In genomic region chr9:127928232-127929043, GRCh38 we compare ENCODE assay signal across 13 cellular contexts. TPM values are rescaled to one million over a fixed set of nuclear protein-coding genes. Genes with fewer than 3 reads are reported as not detected.
A peak's percentile ranks its signal among the peaks of the same experiment; 100 is the strongest.
DNase-seq lines count a peak whose midpoint lies in the region; ATAC-seq and TF ChIP-seq lines count a peak whose summit lies in the region.
"Had no signal": no experiment of that assay in that cellular context is flagged by ENCODE, and none has a peak within 500 bp of the region (broad histone marks: within the 10 kb centered on the region; RNA-seq: fewer than 3 reads in every experiment).

No MANE protein-coding gene starts in this region.

- intact Hi-C loops in Panc1 (cut with micrococcal nuclease; ENCODE audit: unreplicated experiment): no loop called here

- H3K27ac ChIP-seq in Panc1 (ENCODE audit: low read length): peak overlapping the region; percentile 44; the same call in 1 of the 2 replicates
- H3K27ac ChIP-seq: colonic mucosa, spleen had no signal

- in situ Hi-C loops in Panc1 (cut with HindIII; ENCODE audit: low pct_unique_long_range_greater_than_20kb, low sequenced_read_pairs): loop anchor here (25.0 kb wide), 1 partner anchor 159 kb away; no protein-coding TSS in a partner anchor

- no peaks in the 10 kb centered on the region for H3K9me3 Mint-ChIP-seq in activated T-cell treated with anti-CD3 and anti-CD28 coated beads, Interleukin-2, amount 50 U/mL, for 72 hours
- H3K9me3 Mint-ChIP-seq in stimulated activated naive B cell treated with anti-CD40 and anti-IgM and Interleukin-4, amounts not matched to agents 10 μg/mL and 1 μg/mL and 100 μg/mL, for 72 hours: no peaks in the 10 kb centered on the region
- H3K9me3 Mint-ChIP-seq: activated T-cell treated with anti-CD3 and anti-CD28 coated beads, Interleukin-2, amount 50 U/mL, for 4 hours had no signal

- no peak for TF ChIP-seq CTCF in Panc1 (IDR thresholded peaks at IDR 0.05)
- no peak for TF ChIP-seq CTCF in fibroblast of the aortic adventitia (IDR thresholded peaks at IDR 0.05; ENCODE audit: insufficient read depth, low read length)

- H3K36me3 Mint-ChIP-seq in activated T-cell treated with anti-CD3 and anti-CD28 coated beads, Interleukin-2, amount 50 U/mL, for 72 hours (ENCODE audit: insufficient read depth in 2 of 2): peaks cover 0 to 5% of the 10 kb centered on the region in 2 donors
- H3K36me3 Mint-ChIP-seq in stimulated activated naive B cell treated with anti-CD40 and anti-IgM and Interleukin-4, amounts not matched to agents 10 μg/mL and 1 μg/mL and 100 μg/mL, for 72 hours: peaks cover 10 to 11% of the 10 kb centered on the region in 2 donors

- DNase-seq in activated T-cell treated with anti-CD3 and anti-CD28 coated beads, Interleukin-2, amount 50 U/mL, for 72 hours: no peak
- DNase-seq in activated T-cell treated with anti-CD3 and anti-CD28 coated beads for 4 hours: no peak
- DNase-seq in Panc1 (ENCODE audit: low read depth, low spot score): no peak
- peak; percentile 38 for DNase-seq in fibroblast of the aortic adventitia (ENCODE audit: low read depth)
- DNase-seq in stimulated activated naive B cell treated with anti-CD40 and anti-IgM and Interleukin-4, amounts not matched to agents 10 μg/mL and 1 μg/mL and 100 μg/mL, for 72 hours: no peak
- no peak for DNase-seq in Ammon's horn (ENCODE audit: low spot score)
- DNase-seq in Kasumi-1 (lab: John Stamatoyannopoulos, UW): no peak
- DNase-seq in activated CD4-positive, alpha-beta T cell treated with anti-CD3 and anti-CD28 coated beads, Interleukin-2, amount 50 U/mL, for 4 hours: no peak
- DNase-seq: activated T-cell treated with anti-CD3 and anti-CD28 coated beads, Interleukin-2, amount 50 U/mL, for 4 hours; KBM-7; NCI-H524; spleen had no signal

- no TSS peak for BruUV-seq in Panc1 (replicated peaks; lab: Mats Ljungman, UMichigan)

- H3K9me3 ChIP-seq in Panc1 (ENCODE audit: control insufficient read depth, insufficient read depth, low read depth, low read length): no peaks in the 10 kb centered on the region
- H3K9me3 ChIP-seq: colonic mucosa, spleen had no signal

- H3K4me3 ChIP-seq in Panc1 (ENCODE audit: low read depth in 2 of 2, low read length in 2 of 2) (no peak overlapping the region), fibroblast of the aortic adventitia (ENCODE audit: low read depth, low read length) (no peak overlapping the region)

- no peak overlapping the region for H3K27ac Mint-ChIP-seq in activated T-cell treated with anti-CD3 and anti-CD28 coated beads, Interleukin-2, amount 50 U/mL, for 72 hours
- H3K27ac Mint-ChIP-seq in stimulated activated naive B cell treated with anti-CD40 and anti-IgM and Interleukin-4, amounts not matched to agents 10 μg/mL and 1 μg/mL and 100 μg/mL, for 72 hours: peak overlapping the region; percentile 9

- no peaks in the 10 kb centered on the region for H3K27me3 ChIP-seq in Panc1 (ENCODE audit: control insufficient read depth, insufficient read depth, low read length)

- peaks cover 33% of the 10 kb centered on the region for H3K27me3 Mint-ChIP-seq in activated T-cell treated with anti-CD3 and anti-CD28 coated beads, Interleukin-2, amount 50 U/mL, for 72 hours (ENCODE audit: low read depth)
- H3K27me3 Mint-ChIP-seq in stimulated activated naive B cell treated with anti-CD40 and anti-IgM and Interleukin-4, amounts not matched to agents 10 μg/mL and 1 μg/mL and 100 μg/mL, for 72 hours: peaks cover 17 to 26% of the 10 kb centered on the region in 2 donors

- POLR2A ChIA-PET in Panc1 (lab: Charles Lee): interaction anchor here (0.5 kb wide), 1 partner anchor 12 kb away, joined by 3 read pairs; the partner anchor contains the start of gene ST6GALNAC4

- H3K4me1 Mint-ChIP-seq in activated T-cell treated with anti-CD3 and anti-CD28 coated beads, Interleukin-2, amount 50 U/mL, for 72 hours (ENCODE audit: low read depth): peaks cover 42% of the 10 kb centered on the region
- peaks cover 19 to 35% of the 10 kb centered on the region in 2 donors for H3K4me1 Mint-ChIP-seq in stimulated activated naive B cell treated with anti-CD40 and anti-IgM and Interleukin-4, amounts not matched to agents 10 μg/mL and 1 μg/mL and 100 μg/mL, for 72 hours

- H3K36me3 ChIP-seq in Panc1 (ENCODE audit: control insufficient read depth, insufficient read depth, low read length): no peaks in the 10 kb centered on the region
- H3K36me3 ChIP-seq: colonic mucosa had no signal

- ATAC-seq in activated T-cell treated with anti-CD3 and anti-CD28 coated beads, Interleukin-2, amount 50 U/mL, for 72 hours (replicated peaks in 1 of 2): no peak
- no peak for ATAC-seq in Panc1
- no peak for ATAC-seq in stimulated activated naive B cell treated with anti-CD40 and anti-IgM and Interleukin-4, amounts not matched to agents 10 μg/mL and 1 μg/mL and 100 μg/mL, for 72 hours (replicated peaks)

- H3K4me3 Mint-ChIP-seq in activated T-cell treated with anti-CD3 and anti-CD28 coated beads, Interleukin-2, amount 50 U/mL, for 72 hours: peak overlapping the region; percentile 41 to 85
- H3K4me3 Mint-ChIP-seq in stimulated activated naive B cell treated with anti-CD40 and anti-IgM and Interleukin-4, amounts not matched to agents 10 μg/mL and 1 μg/mL and 100 μg/mL, for 72 hours: peak overlapping the region; percentile 14 to 80
- H3K4me3 Mint-ChIP-seq: activated T-cell treated with anti-CD3 and anti-CD28 coated beads, Interleukin-2, amount 50 U/mL, for 4 hours had no signal

- CTCF ChIA-PET in Panc1 (lab: Charles Lee): interaction anchor here (0.6 kb wide), 1 partner anchor 182 kb away, joined by 3 read pairs; no protein-coding TSS in a partner anchor

- H3K4me1 ChIP-seq in Panc1 (ENCODE audit: control insufficient read depth, insufficient read depth, low read length): peaks cover 24% of the 10 kb centered on the region

RNA-seq across cellular contexts. Expression of gene PIP5KL1, which starts 2.1 kb away (rescaled TPM):
- total RNA-seq in activated T-cell treated with anti-CD3 and anti-CD28 coated beads, Interleukin-2, amount 50 U/mL, for 72 hours: 1 to 10 TPM; 4.4 to 6.4 TPM
- total RNA-seq in Panc1 (2021; ENCODE audit: unreplicated experiment): 7.8 TPM
- 10.9 TPM for polyA plus RNA-seq in Panc1 (2012; ENCODE audit: insufficient read length)
- total RNA-seq in fibroblast of the aortic adventitia (ENCODE audit: low replicate concordance): 1.6 and 2.6 TPM in 2 replicates

RNA-seq across cellular contexts. Expression of gene DPM2, which starts 9.2 kb away (rescaled TPM):
- total RNA-seq in activated T-cell treated with anti-CD3 and anti-CD28 coated beads, Interleukin-2, amount 50 U/mL, for 72 hours: 10 to 100 TPM; 44.2 to 51.1 TPM
- 58.7 TPM for total RNA-seq in Panc1 (2021; ENCODE audit: unreplicated experiment)
- polyA plus RNA-seq in Panc1 (2012; ENCODE audit: insufficient read length): 51.1 TPM
- total RNA-seq in fibroblast of the aortic adventitia (ENCODE audit: low replicate concordance): 7.0 and 19.9 TPM in 2 replicates

RNA-seq across cellular contexts. Expression of gene ST6GALNAC4, which starts 11.6 kb away (rescaled TPM):
- total RNA-seq in activated T-cell treated with anti-CD3 and anti-CD28 coated beads, Interleukin-2, amount 50 U/mL, for 72 hours: 10 to 100 TPM; 28.1 to 30.5 TPM
- total RNA-seq in Panc1 (2021; ENCODE audit: unreplicated experiment) (38.0 TPM), fibroblast of the aortic adventitia (ENCODE audit: low replicate concordance) (24.4 and 37.1 TPM in 2 replicates)
- 69.5 TPM for polyA plus RNA-seq in Panc1 (2012; ENCODE audit: insufficient read length)

RNA-seq across cellular contexts. Expression of gene ST6GALNAC6, which starts 29.0 kb away (rescaled TPM):
- 10 to 100 TPM; 74.4 to 75.6 TPM for total RNA-seq in activated T-cell treated with anti-CD3 and anti-CD28 coated beads, Interleukin-2, amount 50 U/mL, for 72 hours
- total RNA-seq in Panc1 (2021; ENCODE audit: unreplicated experiment) (50.2 TPM), fibroblast of the aortic adventitia (ENCODE audit: low replicate concordance) (26.5 and 85.0 TPM in 2 replicates)
- 98.1 TPM for polyA plus RNA-seq in Panc1 (2012; ENCODE audit: insufficient read length)

RNA-seq across cellular contexts. Expression of gene AK1, which starts 51.0 kb away (rescaled TPM):
- 10 to 100 TPM; 37.7 to 41.9 TPM for total RNA-seq in activated T-cell treated with anti-CD3 and anti-CD28 coated beads, Interleukin-2, amount 50 U/mL, for 72 hours
- 62.1 TPM for total RNA-seq in Panc1 (2021; ENCODE audit: unreplicated experiment)
- 89.8 TPM for polyA plus RNA-seq in Panc1 (2012; ENCODE audit: insufficient read length)
- total RNA-seq in fibroblast of the aortic adventitia (ENCODE audit: low replicate concordance): 75.6 and 121 TPM in 2 replicates
